Comparison of ENCODE assay signal across 8 cellular contexts in the genomic region with DNA sequence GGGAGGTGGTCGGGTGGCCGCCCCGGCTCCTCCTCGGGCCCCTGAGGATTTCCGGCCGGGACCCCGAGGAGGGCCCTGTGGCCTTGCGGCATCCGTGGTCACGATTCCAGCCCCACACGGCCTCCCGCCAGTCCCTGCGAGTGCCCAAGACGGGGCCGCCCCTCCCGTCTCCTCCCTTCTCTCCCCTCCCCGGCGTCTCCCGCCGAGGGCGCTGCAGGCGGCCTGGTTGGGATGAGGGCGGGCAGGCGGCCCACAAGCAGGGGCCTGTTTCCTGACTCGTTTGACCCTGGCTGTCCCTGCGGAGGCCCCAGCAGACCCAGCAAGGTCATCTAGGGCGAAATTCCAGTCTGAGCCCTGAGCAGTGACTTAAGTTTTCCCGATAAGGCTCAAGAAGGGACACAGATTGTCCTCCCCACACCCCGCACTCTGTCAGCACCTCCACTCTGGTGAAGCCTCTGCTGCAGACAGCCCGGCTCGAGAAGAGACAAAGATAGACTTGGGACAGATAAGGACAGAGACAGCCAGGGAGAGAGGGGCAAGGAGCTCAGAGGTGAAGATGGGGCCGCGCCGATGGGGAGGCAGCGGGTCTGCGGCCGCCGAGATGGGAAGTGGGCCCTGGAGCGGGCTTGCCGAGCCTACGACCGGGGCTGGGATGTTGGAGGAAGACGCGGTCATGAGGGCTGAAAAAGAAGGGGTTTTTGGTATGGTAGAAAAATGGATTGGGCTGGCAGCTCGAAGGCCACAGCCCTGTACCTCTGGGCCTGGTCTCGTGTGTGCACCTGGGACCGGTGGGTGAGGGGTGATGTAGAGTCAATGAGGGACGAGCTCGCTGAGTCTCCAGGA.
DNase-seq lines count a peak whose midpoint lies in the region; ATAC-seq and TF ChIP-seq lines count a peak whose summit lies in the region.

No MANE protein-coding gene starts in this region.

- peak overlapping the region; percentile 53 to 74 for H3K27ac Mint-ChIP-seq in natural killer cell treated with Interleukin-12 subunit alpha and Interleukin-12 subunit beta and Interleukin-15 and Interleukin-18, amount 100 ng/mL, for 72 hours

- peak overlapping the region; percentile 78 for H3K4me2 ChIP-seq in OCI-LY7 (ENCODE audit: low read length)

- H3K27me3 Mint-ChIP-seq in natural killer cell treated with Interleukin-12 subunit alpha and Interleukin-12 subunit beta and Interleukin-15 and Interleukin-18, amount 100 ng/mL, for 72 hours = no peaks in the 10 kb centered on the region

- WGBS in thymus = 28% methylated on average over 49 of the region's 49 CpGs

- H3K27ac ChIP-seq in OCI-LY7 (ENCODE audit: low read depth, low read length, poor library complexity, severe bottlenecking) (peak overlapping the region; percentile 51), thymus (ENCODE audit: low read depth) (peak overlapping the region; percentile 64)

- H3K79me2 ChIP-seq in OCI-LY7 (ENCODE audit: insufficient read depth, low read depth, low read length) = no peaks in the 10 kb centered on the region

- intact Hi-C loops in OCI-LY7 (cut with micrococcal nuclease; ENCODE audit: unreplicated experiment) = loop anchor here (1.0 to 10.0 kb wide), 7 partner anchors 104 to 844 kb away; a partner anchor contains a TSS

- H3K4me3 ChIP-seq in AG04449 (ENCODE audit: low read depth, low read length) (peak overlapping the region; percentile 43), OCI-LY7 (ENCODE audit: low read depth, low read length, poor library complexity, severe bottlenecking) (peak overlapping the region; percentile 77), thymus (ENCODE audit: low read length) (peak overlapping the region; percentile 83)

- no peaks in the 10 kb centered on the region for H3K27me3 ChIP-seq in thymus (ENCODE audit: control insufficient read depth, insufficient read depth)

- H3K9me3 ChIP-seq in OCI-LY7 (ENCODE audit: low read length) = no peaks in the 10 kb centered on the region
- H3K9me3 ChIP-seq in thymus (ENCODE audit: control insufficient read depth) = no peaks in the 10 kb centered on the region

- no peaks in the 10 kb centered on the region for H4K20me1 ChIP-seq in OCI-LY7 (ENCODE audit: insufficient read depth, low read length)

- H3K4me3 Mint-ChIP-seq in natural killer cell treated with Interleukin-12 subunit alpha and Interleukin-12 subunit beta and Interleukin-15 and Interleukin-18, amount 100 ng/mL, for 72 hours = peak overlapping the region; percentile 76

- TF ChIP-seq CTCF in AG04449 (IDR thresholded peaks at IDR 0.05; ENCODE audit: insufficient read depth, low read length, missing control alignments) (peak; percentile 68), OCI-LY7 (conservative IDR thresholded peaks at IDR 0.05; ENCODE audit: low read length) (no peak)

- CTCF ChIA-PET in AG04449 (lab: Yijun Ruan, JAX) = interaction anchor here (0.5 to 2.8 kb wide), 42 partner anchors 8 to 566 kb away, joined by 3 to 17 read pairs (median 3); no protein-coding TSS in a partner anchor
- CTCF ChIA-PET in OCI-LY7 (lab: Charles Lee; ENCODE audit: unreplicated experiment) = interaction anchor here (0.6 to 1.1 kb wide), 4 partner anchors 104 to 545 kb away, joined by 3 to 5 read pairs (median 4); no protein-coding TSS in a partner anchor

- no TSS peak for BruUV-seq in OCI-LY7 (replicated peaks; lab: Mats Ljungman, UMichigan)

- peaks cover 32 to 34% of the 10 kb centered on the region in 2 donors for H3K4me1 Mint-ChIP-seq in natural killer cell treated with Interleukin-12 subunit alpha and Interleukin-12 subunit beta and Interleukin-15 and Interleukin-18, amount 100 ng/mL, for 72 hours (ENCODE audit: low read depth in 2 of 2)

- POLR2A ChIA-PET in AG04449 (lab: Yijun Ruan, JAX) (interaction anchor here (0.6 to 2.6 kb wide), 25 partner anchors 9 to 616 kb away, joined by 3 to 36 read pairs (median 7); a partner anchor contains a TSS), OCI-LY7 (lab: Charles Lee) (interaction anchor here (0.6 to 1.7 kb wide), 8 partner anchors 18 to 214 kb away, joined by 3 to 7 read pairs (median 3); no protein-coding TSS in a partner anchor)

- no peaks in the 10 kb centered on the region for H3K36me3 Mint-ChIP-seq in natural killer cell treated with Interleukin-12 subunit alpha and Interleukin-12 subunit beta and Interleukin-15 and Interleukin-18, amount 100 ng/mL, for 72 hours

- DNase-seq in AG04449 (ENCODE audit: low read depth, low spot score) = no peak
- DNase-seq in OCI-LY7 (ENCODE audit: low spot score) = peak; percentile 76
- DNase-seq in activated T-helper 9 cell treated with anti-CD3 and anti-CD28 coated beads, Interleukin-2, amount 50 U/mL, for 16 hours (ENCODE audit: low read depth) = peak; percentile 39
- DNase-seq in fibroblast of peridontal ligament (ENCODE audit: extremely low read depth) = peak; percentile 66
- DNase-seq in natural killer cell treated with Interleukin-12 subunit alpha and Interleukin-12 subunit beta and Interleukin-15 and Interleukin-18, amount 100 ng/mL, for 72 hours (ENCODE audit: low spot score) = peak; percentile 74

- no peaks in the 10 kb centered on the region for H3K36me3 ChIP-seq in OCI-LY7 (ENCODE audit: insufficient read depth, low read length)
- no peaks in the 10 kb centered on the region for H3K36me3 ChIP-seq in thymus (ENCODE audit: control insufficient read depth, insufficient read depth)

- H3K4me1 ChIP-seq in OCI-LY7 (ENCODE audit: insufficient read depth, low read length, poor library complexity, severe bottlenecking) (peaks cover 71% of the 10 kb centered on the region), thymus (ENCODE audit: control insufficient read depth, insufficient read depth, low read length) (peaks cover 12% of the 10 kb centered on the region)

- peak overlapping the region; percentile 94; the same call in 1 of the 2 replicates for H2AFZ ChIP-seq in OCI-LY7 (ENCODE audit: low read length)

- H3K9me3 Mint-ChIP-seq in natural killer cell treated with Interleukin-12 subunit alpha and Interleukin-12 subunit beta and Interleukin-15 and Interleukin-18, amount 100 ng/mL, for 72 hours = no peaks in the 10 kb centered on the region

- no peaks in the 10 kb centered on the region for H3K9me2 ChIP-seq in OCI-LY7 (ENCODE audit: insufficient read depth, low read length)

- ATAC-seq in GM18502 (IDR thresholded peaks at IDR 0.05; ENCODE audit: poor library complexity, unreplicated experiment) = peak; percentile 28
- ATAC-seq in HG03175 (IDR thresholded peaks at IDR 0.05; ENCODE audit: unreplicated experiment) = peak; percentile 26
- peak; percentile 31 to 61 for ATAC-seq in natural killer cell treated with Interleukin-12 subunit alpha and Interleukin-12 subunit beta and Interleukin-15 and Interleukin-18, amount 100 ng/mL, for 72 hours
